ENCODE assay signal across 18 cellular contexts in the genomic region with DNA sequence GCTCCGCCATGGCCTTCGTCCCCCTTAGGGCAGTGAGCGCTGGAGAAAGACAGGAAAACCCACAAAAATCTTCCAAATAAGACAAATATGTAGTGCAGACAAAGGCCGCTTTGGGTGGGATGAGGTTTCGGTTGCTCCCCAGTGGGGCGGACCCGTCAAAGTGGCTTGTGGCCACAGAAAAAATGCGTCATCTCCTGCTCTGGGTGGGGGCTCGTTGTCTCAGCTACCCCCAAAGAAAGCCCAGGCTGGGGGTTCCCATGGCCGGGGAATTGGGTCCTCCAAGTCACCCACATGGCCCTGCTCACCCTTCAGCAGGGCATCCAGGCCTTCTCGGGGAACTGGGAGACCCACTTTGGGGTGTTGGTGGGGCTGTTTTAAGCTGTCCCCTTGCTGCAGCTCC. TPM values are rescaled to one million over a fixed set of nuclear protein-coding genes. Genes with fewer than 3 reads are reported as not detected.
A peak's percentile ranks its signal among the peaks of the same experiment; 100 is the strongest.
DNase-seq lines count a peak whose midpoint lies in the region; ATAC-seq and TF ChIP-seq lines count a peak whose summit lies in the region.
"Had no signal": no experiment of that assay in that cellular context is flagged by ENCODE, and none has a peak within 500 bp of the region (broad histone marks: within the 10 kb centered on the region; RNA-seq: fewer than 3 reads in every experiment).

No MANE protein-coding gene starts in this region.

- CTCF ChIA-PET in RWPE1 (lab: Yijun Ruan, JAX) = no interaction called here

- H3K4me3 Mint-ChIP-seq in central memory CD8-positive, alpha-beta T cell = peak overlapping the region; percentile 0
- no peak overlapping the region for H3K4me3 Mint-ChIP-seq in neural progenitor cell

- POLR2A ChIA-PET in RWPE1 (lab: Yijun Ruan, JAX; ENCODE audit: low non-redundant PET) = no interaction called here

- H3K4me1 ChIP-seq in neural progenitor cell (peaks cover 18% of the 10 kb centered on the region), upper lobe of right lung (no peaks in the 10 kb centered on the region)

- peak; percentile 32 for DNase-seq in stimulated activated CD8-positive, alpha-beta memory T cell treated with anti-CD3 and anti-CD28 coated beads, Interleukin-12 subunit alpha, Interleukin-12 subunit beta, amount 100 ng/mL, for 4 hours (ENCODE audit: low read depth)
- DNase-seq in stimulated activated CD8-positive, alpha-beta memory T cell treated with anti-CD3 and anti-CD28 coated beads, Interleukin-4, amount 100 ng/mL, for 48 hours = no peak
- DNase-seq in central memory CD8-positive, alpha-beta T cell (ENCODE audit: low spot score in 2 of 2) = peak in 1 of 2 donors; percentile 11
- no peak for DNase-seq in neural progenitor cell (ENCODE audit: low spot score)
- DNase-seq in upper lobe of right lung = no peak
- DNase-seq in NCI-H69 (lab: John Stamatoyannopoulos, UW) = no peak
- no peak for DNase-seq in RWPE1 (ENCODE audit: low spot score)
- no peak for DNase-seq in OCI-M1 (lab: John Stamatoyannopoulos, UW)
- DNase-seq: C1 segment of cervical spinal cord, DMS79, KG1, NCI-H1105 treated with DMSO at 0.1 percent for 48 hours, NCI-H1694, NCI-H2081 treated with DMSO at 0.1 percent for 48 hours, NCI-H510A, NCI-H82 had no signal

- H3K79me2 ChIP-seq in neural progenitor cell (ENCODE audit: low read depth) = no peaks in the 10 kb centered on the region

- H3K9me3 ChIP-seq in neural progenitor cell (ENCODE audit: low read depth) (no peaks in the 10 kb centered on the region), upper lobe of right lung (no peaks in the 10 kb centered on the region)

- H3K4me3 ChIP-seq in neural progenitor cell (no peak overlapping the region), upper lobe of right lung (no peak overlapping the region)

- H3K4me1 Mint-ChIP-seq in central memory CD8-positive, alpha-beta T cell = peaks cover 14% of the 10 kb centered on the region
- H3K4me1 Mint-ChIP-seq in neural progenitor cell = peaks cover 15% of the 10 kb centered on the region

- H3K36me3 ChIP-seq in neural progenitor cell (no peaks in the 10 kb centered on the region), upper lobe of right lung (no peaks in the 10 kb centered on the region)

- H3F3A ChIP-seq in neural progenitor cell (ENCODE audit: low read depth) = peaks cover 7% of the 10 kb centered on the region

- H3K27me3 Mint-ChIP-seq in central memory CD8-positive, alpha-beta T cell = peaks cover 39% of the 10 kb centered on the region
- H3K27me3 Mint-ChIP-seq in neural progenitor cell (ENCODE audit: insufficient read depth, low read depth) = peaks cover 9% of the 10 kb centered on the region

- H3K36me3 Mint-ChIP-seq in central memory CD8-positive, alpha-beta T cell (ENCODE audit: insufficient read depth) = no peaks in the 10 kb centered on the region
- no peaks in the 10 kb centered on the region for H3K36me3 Mint-ChIP-seq in neural progenitor cell

- peak overlapping the region; percentile 8 for H3K4me2 ChIP-seq in neural progenitor cell

- H3K9ac ChIP-seq in neural progenitor cell = no peak overlapping the region

- TF ChIP-seq CTCF in neural progenitor cell (IDR thresholded peaks at IDR 0.05) (no peak), upper lobe of right lung (IDR thresholded peaks at IDR 0.05) (no peak), RWPE1 (conservative IDR thresholded peaks at IDR 0.05; ENCODE audit: low read depth) (no peak)

- no peaks in the 10 kb centered on the region for H3K9me3 Mint-ChIP-seq in central memory CD8-positive, alpha-beta T cell
- H3K9me3 Mint-ChIP-seq in neural progenitor cell = no peaks in the 10 kb centered on the region

- H3K27ac ChIP-seq in neural progenitor cell (no peak overlapping the region), upper lobe of right lung (no peak overlapping the region), RWPE1 (no peak overlapping the region)

- no peak overlapping the region for H3K27ac Mint-ChIP-seq in central memory CD8-positive, alpha-beta T cell (ENCODE audit: low read depth)
- H3K27ac Mint-ChIP-seq in neural progenitor cell = no peak overlapping the region

- no peak overlapping the region for H2AFZ ChIP-seq in neural progenitor cell (replicated peaks)

- no peaks in the 10 kb centered on the region for H4K20me1 ChIP-seq in neural progenitor cell (ENCODE audit: low read depth)

- H3K27me3 ChIP-seq in neural progenitor cell (no peaks in the 10 kb centered on the region), upper lobe of right lung (no peaks in the 10 kb centered on the region)

- no peak for ATAC-seq in central memory CD8-positive, alpha-beta T cell (replicated peaks; ENCODE audit: extremely low read depth, poor library complexity, severe bottlenecking)
- peak; percentile 14 for ATAC-seq in upper lobe of right lung
- ATAC-seq: Panc1, Right ventricle myocardium inferior had no signal

- intact Hi-C loops in upper lobe of right lung (cut with DNase I) = no loop called here

RNA-seq across cellular contexts. Expression of gene SCUBE3, which starts 21.9 kb away (rescaled TPM):
- total RNA-seq in neural progenitor cell (ENCODE audit: low replicate concordance) = 9.0 and 11.4 TPM in 2 replicates
- total RNA-seq in upper lobe of right lung = 0.46 TPM

RNA-seq across cellular contexts. Expression of gene TCP11, which starts 50.8 kb away (rescaled TPM):
- total RNA-seq in neural progenitor cell (ENCODE audit: low replicate concordance) (0.25 TPM in 1 of 2 replicates, not detected in the other), upper lobe of right lung (not detected)
- total RNA-seq: Right ventricle myocardium inferior had no signal
